Comparison of ENCODE assay signal across 19 cellular contexts in the genomic region with DNA sequence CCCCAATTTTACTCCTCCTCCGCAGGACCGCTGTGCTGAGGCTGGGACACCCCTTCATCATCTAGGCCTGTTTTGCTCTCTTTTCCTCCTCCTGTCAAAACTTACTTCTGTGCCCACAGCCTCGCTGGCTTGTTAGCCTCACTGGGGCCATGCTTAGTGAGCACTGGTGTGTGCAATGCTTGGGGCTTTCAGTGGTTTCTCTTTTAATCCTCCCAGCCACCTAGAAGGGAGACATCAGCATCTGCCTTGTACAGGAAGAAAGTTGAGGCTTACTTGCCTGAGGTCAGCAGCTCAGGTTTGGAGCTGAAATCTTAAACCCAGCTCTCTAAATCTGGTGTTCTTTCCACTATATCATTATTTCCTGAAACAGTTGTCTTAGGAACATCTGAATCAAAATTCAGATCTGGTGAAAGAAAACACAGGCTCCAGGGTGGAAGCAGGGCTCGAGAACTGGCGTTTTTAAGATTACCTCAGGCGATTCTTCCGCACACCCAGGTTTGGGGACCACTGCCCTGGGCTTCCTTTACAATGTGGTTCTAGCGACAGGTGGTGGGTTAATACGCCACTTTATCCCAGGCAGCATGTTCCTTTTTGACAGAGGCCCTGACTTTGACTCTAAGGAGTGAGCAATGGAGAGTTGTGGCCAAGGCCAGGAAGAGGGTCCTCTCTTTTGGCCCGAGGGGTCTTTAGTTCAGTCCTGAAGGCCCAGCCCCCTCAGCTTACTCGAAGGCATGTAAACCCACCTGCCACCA. TPM values are rescaled to one million over a fixed set of nuclear protein-coding genes. Genes with fewer than 3 reads are reported as not detected.
DNase-seq lines count a peak whose midpoint lies in the region; ATAC-seq and TF ChIP-seq lines count a peak whose summit lies in the region.
"Had no signal": no experiment of that assay in that cellular context is flagged by ENCODE, and none has a peak within 500 bp of the region (broad histone marks: within the 10 kb centered on the region; RNA-seq: fewer than 3 reads in every experiment).

No MANE protein-coding gene starts in this region.

- 88 to 94% (median 91%) methylated on average over 11 of the region's 11 CpGs for WGBS in heart left ventricle, 4 donors
- WGBS in IMR-90 (ENCODE audit: extremely low coverage in 2 of 2, insufficient read length in 1 of 2), 2 experiments = 90% methylated on average over 3 of the region's 11 CpGs; no CpG with 5 or more reads in 1 of the 2 experiments
- 93 to 96% methylated on average over 11 of the region's 11 CpGs for WGBS in thyroid gland, 2 donors

- H3K9me3 ChIP-seq in heart left ventricle (no peaks in the 10 kb centered on the region), IMR-90 (ENCODE audit: control insufficient read depth, insufficient read depth, low read length) (no peaks in the 10 kb centered on the region), WERI-Rb-1 (ENCODE audit: severe bottlenecking) (no peaks in the 10 kb centered on the region), thyroid gland (no peaks in the 10 kb centered on the region)

- H4K5ac ChIP-seq in IMR-90 (ENCODE audit: low read depth, low read length) = no peak overlapping the region

- H3K27ac ChIP-seq in heart left ventricle (peak overlapping the region in 7 of 12 donors; percentile 30 to 95 (median 93)), IMR-90 (ENCODE audit: insufficient read depth, low read length) (no peak overlapping the region), WERI-Rb-1 (no peak overlapping the region), thyroid gland (peak overlapping the region in 2 of 3 donors; percentile 34 to 41)
- H3K27ac ChIP-seq: 22Rv1, SK-N-MC had no signal

- no peak for TF ChIP-seq RAD21 in IMR-90 (IDR thresholded peaks at IDR 0.05; ENCODE audit: low read length)

- peak overlapping the region; percentile 2; the same call in 1 of the 2 replicates for H2AK5ac ChIP-seq in IMR-90 (ENCODE audit: low read depth, low read length)

- no peak overlapping the region for H2BK120ac ChIP-seq in IMR-90 (ENCODE audit: low read depth, low read length)

- ATAC-seq in heart left ventricle (no peak), left cardiac atrium (no peak), IMR-90 (ENCODE audit: low read depth) (no peak), HG02610 (IDR thresholded peaks at IDR 0.05; ENCODE audit: unreplicated experiment) (no peak)
- ATAC-seq in activated CD4-positive, CD25-positive, alpha-beta regulatory T cell treated with anti-CD3 and anti-CD28 coated beads, Interleukin-2, amount 50 U/mL, for 24 hours = no peak

- no peak overlapping the region for H2BK5ac ChIP-seq in IMR-90 (ENCODE audit: low read depth, low read length, poor library complexity, severe bottlenecking)

- H3K23ac ChIP-seq in IMR-90 (ENCODE audit: low read depth, low read length) = no peak overlapping the region

- H3K27me3 ChIP-seq in heart left ventricle (peaks cover 0 to 27% (median 0%) of the 10 kb centered on the region in 9 donors), IMR-90 (ENCODE audit: control insufficient read depth, insufficient read depth, low read length) (no peaks in the 10 kb centered on the region), WERI-Rb-1 (ENCODE audit: insufficient read depth, low read depth, severe bottlenecking) (no peaks in the 10 kb centered on the region), thyroid gland (no peaks in the 10 kb centered on the region)

- peaks cover 37 to 88% of the 10 kb centered on the region in 2 experiments for H3K79me1 ChIP-seq in IMR-90 (ENCODE audit: low read depth in 1 of 2, low read length in 2 of 2)

- H3K9me1 ChIP-seq in IMR-90 (ENCODE audit: insufficient read depth, low read length) = peaks cover 23% of the 10 kb centered on the region

- no peak overlapping the region for H3K4ac ChIP-seq in IMR-90 (ENCODE audit: low read depth, low read length)

- H3K14ac ChIP-seq in IMR-90 (replicated peaks; ENCODE audit: low read depth, low read length) = no peak overlapping the region

- DNase-seq in heart left ventricle (no peak), left cardiac atrium (no peak), IMR-90 (no peak), WERI-Rb-1 (peak; percentile 32), thyroid gland (no peak), GM10248 (ENCODE audit: extremely low spot score) (no peak)
- DNase-seq: DMS79 treated with DMSO at 0.1 percent for 48 hours, KBM-7, NCI-H1417, NCI-H187 treated with DMSO at 0.1 percent for 48 hours, NCI-H2227 treated with DMSO at 0.1 percent for 48 hours, NCI-H524, NCI-H82, SHP77 had no signal

- H3K9ac ChIP-seq in IMR-90 (ENCODE audit: low read depth, low read length) = no peak overlapping the region

- dilution Hi-C loops in IMR-90 (cut with HindIII; ENCODE audit: low sequenced_read_pairs, unreplicated experiment) = no loop called here

- H2BK20ac ChIP-seq in IMR-90 (ENCODE audit: low read depth, low read length) = no peak overlapping the region

- H3K56ac ChIP-seq in IMR-90 (ENCODE audit: extremely low read depth, insufficient read depth, low read length) = no peak overlapping the region

- H3K4me3 ChIP-seq in heart left ventricle (no peak overlapping the region), IMR-90 (ENCODE audit: insufficient read depth, low read depth, low read length) (no peak overlapping the region), WERI-Rb-1 (ENCODE audit: low read depth, low read length) (no peak overlapping the region), thyroid gland (replicated peaks in 1 of 3) (no peak overlapping the region)
- H3K4me3 ChIP-seq: SK-N-MC had no signal

- H3K4me1 ChIP-seq in heart left ventricle = peaks cover 0 to 64% (median 15%) of the 10 kb centered on the region in 12 donors
- peaks cover 14% of the 10 kb centered on the region for H3K4me1 ChIP-seq in IMR-90 (ENCODE audit: control insufficient read depth, insufficient read depth, low read length)
- peaks cover 38 to 63% of the 10 kb centered on the region in 2 donors for H3K4me1 ChIP-seq in thyroid gland

- intact Hi-C loops in heart left ventricle (cut with DNase I) = loop anchor here in 7 of 10 donors (5.0 to 10.0 kb wide), 11 partner anchors 33 to 686 kb away; no protein-coding TSS in a partner anchor
- intact Hi-C loops in left cardiac atrium (cut with DNase I) = loop anchor here (5.0 to 10.0 kb wide), 4 partner anchors 33 to 326 kb away; no protein-coding TSS in a partner anchor
- intact Hi-C loops in IMR-90 (cut with micrococcal nuclease) = loop anchor here (5.0 kb wide), 2 partner anchors 98 to 213 kb away; no protein-coding TSS in a partner anchor
- intact Hi-C loops in thyroid gland (cut with DNase I) = loop anchor here (5.0 kb wide), 1 partner anchor 323 kb away; no protein-coding TSS in a partner anchor

- H3K4me2 ChIP-seq in IMR-90 (ENCODE audit: low read depth, low read length) = no peak overlapping the region

- no peak for TF ChIP-seq POLR2A in heart left ventricle (IDR thresholded peaks at IDR 0.05)
- no peak for TF ChIP-seq POLR2A in IMR-90 (IDR thresholded peaks at IDR 0.05; ENCODE audit: low read depth, low read length)
- TF ChIP-seq POLR2A in thyroid gland (IDR thresholded peaks at IDR 0.05) = no peak

- POLR2A ChIA-PET in IMR-90 (lab: Charles Lee; ENCODE audit: unreplicated experiment) = no interaction called here
- POLR2A ChIA-PET in GM10248 (lab: Yijun Ruan, JAX) = no interaction called here

- no peak overlapping the region for H2AK9ac ChIP-seq in IMR-90 (replicated peaks; ENCODE audit: low read depth, low read length, poor library complexity)

- CTCF ChIA-PET in IMR-90 (lab: Yijun Ruan, JAX) = no interaction called here
- CTCF ChIA-PET in GM10248 (lab: Yijun Ruan, JAX) = no interaction called here

- H2BK15ac ChIP-seq in IMR-90 (ENCODE audit: low read depth, low read length) = no peak overlapping the region

- H3K18ac ChIP-seq in IMR-90 (ENCODE audit: low read depth, low read length) = no peak overlapping the region

- no TSS peak for BruUV-seq in IMR-90 (replicated peaks; lab: Mats Ljungman, UMichigan)

- H4K91ac ChIP-seq in IMR-90 (ENCODE audit: insufficient read depth, low read depth, low read length) = no peak overlapping the region

- peaks cover 11% of the 10 kb centered on the region; the same call in 1 of the 2 replicates for H4K20me1 ChIP-seq in IMR-90 (ENCODE audit: insufficient read depth, low read length)

- in situ Hi-C loops in IMR-90 (cut with MboI; ENCODE audit: low sequenced_read_pairs) = no loop called here

- no peak overlapping the region for H2AFZ ChIP-seq in IMR-90 (replicated peaks; ENCODE audit: low read length, poor library complexity)

- no peak overlapping the region for H4K8ac ChIP-seq in IMR-90 (ENCODE audit: low read depth in 2 of 2, low read length in 2 of 2)

- TF ChIP-seq CTCF in heart left ventricle (IDR thresholded peaks at IDR 0.05) = no peak
- no peak for TF ChIP-seq CTCF in IMR-90 (conservative IDR thresholded peaks at IDR 0.05; ENCODE audit: low read depth, low read length)
- no peak for TF ChIP-seq CTCF in WERI-Rb-1 (IDR thresholded peaks at IDR 0.05; ENCODE audit: low read depth, low read length)
- TF ChIP-seq CTCF in thyroid gland (IDR thresholded peaks at IDR 0.05) = no peak
- TF ChIP-seq CTCF in GM10248 (IDR thresholded peaks at IDR 0.05; ENCODE audit: control extremely low read depth, extremely low read depth, low read depth, missing control alignments) = no peak

- H3K36me3 ChIP-seq in heart left ventricle (no peaks in the 10 kb centered on the region), IMR-90 (ENCODE audit: control insufficient read depth, insufficient read depth, low read length) (peaks cover 10% of the 10 kb centered on the region), WERI-Rb-1 (no peaks in the 10 kb centered on the region), thyroid gland (no peaks in the 10 kb centered on the region)

TF ChIP-seq in IMR-90, 13 proteins besides CTCF, POLR2A, EP300 and RAD21:
- TF ChIP-seq USF2 (IDR thresholded peaks at IDR 0.05; ENCODE audit: low read depth, low read length) = no peak

RNA-seq across cellular contexts. Expression of gene THSD4, which starts 3.8 kb away (rescaled TPM):
- total RNA-seq in heart left ventricle = 100 to 1,000 TPM in 5 of 9 donors, 10 to 100 TPM in 4; 57.4 to 206 (median 104) TPM
- polyA plus RNA-seq in heart left ventricle = 10 to 100 TPM; 32.6 to 42.4 TPM
- 10 to 100 TPM; 39.8 to 68.3 TPM for total RNA-seq in left cardiac atrium
- total RNA-seq in IMR-90 (2012; rRNA removed) = 25.5 and 31.1 TPM in 2 replicates
- polyA plus RNA-seq in IMR-90 (2012; rRNA removed) = 30.5 and 31.1 TPM in 2 replicates
- 21.7 and 44.3 TPM in 2 replicates for polyA plus RNA-seq in IMR-90 (2012; cell fraction: cytosol; rRNA removed)
- polyA plus RNA-seq in IMR-90 (2012; cell fraction: nucleus; rRNA removed; ENCODE audit: low replicate concordance) = 38.0 and 45.5 TPM in 2 replicates
- 10 to 100 TPM; 23.0 to 68.5 (median 48.6) TPM for total RNA-seq in thyroid gland
- polyA plus RNA-seq: CD14-positive monocyte had no signal

Comparison
In these comparisons a context has a peak if more than half of its experiments do, and no peak if none do; other contexts are left out.
1. H3K27ac ChIP-seq: peak in heart left ventricle (7 of 12) and thyroid gland (2 of 3); none in IMR-90 (single experiment) and WERI-Rb-1 (single experiment).